ENCODE assay signal across 2 cellular contexts in the genomic region with DNA sequence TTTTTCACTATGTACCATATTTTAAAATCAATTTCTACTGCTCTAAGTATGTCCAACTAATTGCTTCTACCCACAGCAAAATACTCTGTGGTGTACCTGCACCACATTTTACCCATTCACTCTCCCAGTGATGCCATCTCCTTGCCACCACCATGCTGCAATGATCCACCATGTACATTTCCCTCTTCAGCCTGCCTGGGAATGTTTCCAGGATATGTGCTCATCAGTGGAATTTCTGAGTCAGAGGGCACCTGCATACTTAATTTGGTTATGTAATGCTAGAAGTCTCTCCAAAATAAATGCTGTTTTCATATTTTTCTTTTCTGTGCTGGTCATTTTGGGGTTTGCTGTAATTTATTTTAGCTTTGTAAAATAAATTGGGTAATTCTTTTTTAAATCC.
TF ChIP-seq lines count a peak whose summit lies in the region.

No MANE protein-coding gene starts in this region.

TF ChIP-seq in A549, 52 proteins besides CTCF, POLR2A, EP300 and RAD21 (continued from another document):
- TF ChIP-seq, protein P1, sequence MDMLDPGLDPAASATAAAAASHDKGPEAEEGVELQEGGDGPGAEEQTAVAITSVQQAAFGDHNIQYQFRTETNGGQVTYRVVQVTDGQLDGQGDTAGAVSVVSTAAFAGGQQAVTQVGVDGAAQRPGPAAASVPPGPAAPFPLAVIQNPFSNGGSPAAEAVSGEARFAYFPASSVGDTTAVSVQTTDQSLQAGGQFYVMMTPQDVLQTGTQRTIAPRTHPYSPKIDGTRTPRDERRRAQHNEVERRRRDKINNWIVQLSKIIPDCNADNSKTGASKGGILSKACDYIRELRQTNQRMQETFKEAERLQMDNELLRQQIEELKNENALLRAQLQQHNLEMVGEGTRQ (IDR thresholded peaks at IDR 0.05) = no peak
- TF ChIP-seq BHLHE40 (IDR thresholded peaks at IDR 0.05; ENCODE audit: low read depth, low read length) = no peak
- TF ChIP-seq HOXA7 (CRISPR knock-in tag; IDR thresholded peaks at IDR 0.05) = no peak
- TF ChIP-seq KDM1A (IDR thresholded peaks at IDR 0.05; ENCODE audit: low read depth) = no peak
- no peak for TF ChIP-seq RNF2 (IDR thresholded peaks at IDR 0.05; ENCODE audit: borderline replicate concordance, low read depth)
- TF ChIP-seq, protein P2, sequence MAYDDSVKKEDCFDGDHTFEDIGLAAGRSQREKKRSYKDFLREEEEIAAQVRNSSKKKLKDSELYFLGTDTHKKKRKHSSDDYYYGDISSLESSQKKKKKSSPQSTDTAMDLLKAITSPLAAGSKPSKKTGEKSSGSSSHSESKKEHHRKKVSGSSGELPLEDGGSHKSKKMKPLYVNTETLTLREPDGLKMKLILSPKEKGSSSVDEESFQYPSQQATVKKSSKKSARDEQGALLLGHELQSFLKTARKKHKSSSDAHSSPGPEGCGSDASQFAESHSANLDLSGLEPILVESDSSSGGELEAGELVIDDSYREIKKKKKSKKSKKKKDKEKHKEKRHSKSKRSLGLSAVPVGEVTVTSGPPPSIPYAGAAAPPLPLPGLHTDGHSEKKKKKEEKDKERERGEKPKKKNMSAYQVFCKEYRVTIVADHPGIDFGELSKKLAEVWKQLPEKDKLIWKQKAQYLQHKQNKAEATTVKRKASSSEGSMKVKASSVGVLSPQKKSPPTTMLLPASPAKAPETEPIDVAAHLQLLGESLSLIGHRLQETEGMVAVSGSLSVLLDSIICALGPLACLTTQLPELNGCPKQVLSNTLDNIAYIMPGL (CRISPR knock-in tag; IDR thresholded peaks at IDR 0.05; ENCODE audit: borderline replicate concordance) = no peak
- TF ChIP-seq FOSB (CRISPR knock-in tag; IDR thresholded peaks at IDR 0.05) = no peak
- TF ChIP-seq CHD4 (IDR thresholded peaks at IDR 0.05; ENCODE audit: borderline replicate concordance) = no peak
- TF ChIP-seq BCL3 (IDR thresholded peaks at IDR 0.05) = no peak
- TF ChIP-seq RARB (CRISPR knock-in tag; IDR thresholded peaks at IDR 0.05) = no peak
- TF ChIP-seq SMC3 (IDR thresholded peaks at IDR 0.05) = no peak
- no peak for TF ChIP-seq HDAC2 (IDR thresholded peaks at IDR 0.05)
- no peak for TF ChIP-seq CBX8 (IDR thresholded peaks at IDR 0.05)
- TF ChIP-seq JUNB (IDR thresholded peaks at IDR 0.05) = no peak
- no peak for TF ChIP-seq MAZ (IDR thresholded peaks at IDR 0.05; ENCODE audit: borderline replicate concordance, low read depth, low read length)

TF ChIP-seq in HEK293, 187 proteins besides CTCF, POLR2A, EP300 and RAD21 (continued from another document and continues in another):
- TF ChIP-seq ZNF398 (tag by site-specific recombination; IDR thresholded peaks at IDR 0.05) = no peak
- no peak for TF ChIP-seq PRDM2 (tag by site-specific recombination; IDR thresholded peaks at IDR 0.05; ENCODE audit: borderline replicate concordance)
- no peak for TF ChIP-seq ZNF777 (tag by site-specific recombination; IDR thresholded peaks at IDR 0.05; ENCODE audit: borderline replicate concordance)
- no peak for TF ChIP-seq ZNF621 (tag by site-specific recombination; IDR thresholded peaks at IDR 0.05)
- 0 out of 2 replicates have a peak, but pooled peaks have one; percentile 26 for TF ChIP-seq ZNF366 (tag by site-specific recombination; conservative IDR thresholded peaks at IDR 0.05)
- TF ChIP-seq, protein P3, sequence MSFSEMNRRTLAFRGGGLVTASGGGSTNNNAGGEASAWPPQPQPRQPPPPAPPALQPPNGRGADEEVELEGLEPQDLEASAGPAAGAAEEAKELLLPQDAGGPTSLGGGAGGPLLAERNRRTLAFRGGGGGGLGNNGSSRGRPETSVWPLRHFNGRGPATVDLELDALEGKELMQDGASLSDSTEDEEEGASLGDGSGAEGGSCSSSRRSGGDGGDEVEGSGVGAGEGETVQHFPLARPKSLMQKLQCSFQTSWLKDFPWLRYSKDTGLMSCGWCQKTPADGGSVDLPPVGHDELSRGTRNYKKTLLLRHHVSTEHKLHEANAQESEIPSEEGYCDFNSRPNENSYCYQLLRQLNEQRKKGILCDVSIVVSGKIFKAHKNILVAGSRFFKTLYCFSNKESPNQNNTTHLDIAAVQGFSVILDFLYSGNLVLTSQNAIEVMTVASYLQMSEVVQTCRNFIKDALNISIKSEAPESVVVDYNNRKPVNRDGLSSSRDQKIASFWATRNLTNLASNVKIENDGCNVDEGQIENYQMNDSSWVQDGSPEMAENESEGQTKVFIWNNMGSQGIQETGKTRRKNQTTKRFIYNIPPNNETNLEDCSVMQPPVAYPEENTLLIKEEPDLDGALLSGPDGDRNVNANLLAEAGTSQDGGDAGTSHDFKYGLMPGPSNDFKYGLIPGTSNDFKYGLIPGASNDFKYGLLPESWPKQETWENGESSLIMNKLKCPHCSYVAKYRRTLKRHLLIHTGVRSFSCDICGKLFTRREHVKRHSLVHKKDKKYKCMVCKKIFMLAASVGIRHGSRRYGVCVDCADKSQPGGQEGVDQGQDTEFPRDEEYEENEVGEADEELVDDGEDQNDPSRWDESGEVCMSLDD (tag by site-specific recombination; IDR thresholded peaks at IDR 0.05) = no peak
- TF ChIP-seq, protein P4, sequence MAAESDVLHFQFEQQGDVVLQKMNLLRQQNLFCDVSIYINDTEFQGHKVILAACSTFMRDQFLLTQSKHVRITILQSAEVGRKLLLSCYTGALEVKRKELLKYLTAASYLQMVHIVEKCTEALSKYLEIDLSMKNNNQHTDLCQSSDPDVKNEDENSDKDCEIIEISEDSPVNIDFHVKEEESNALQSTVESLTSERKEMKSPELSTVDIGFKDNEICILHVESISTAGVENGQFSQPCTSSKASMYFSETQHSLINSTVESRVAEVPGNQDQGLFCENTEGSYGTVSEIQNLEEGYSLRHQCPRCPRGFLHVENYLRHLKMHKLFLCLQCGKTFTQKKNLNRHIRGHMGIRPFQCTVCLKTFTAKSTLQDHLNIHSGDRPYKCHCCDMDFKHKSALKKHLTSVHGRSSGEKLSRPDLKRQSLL (tag by site-specific recombination; IDR thresholded peaks at IDR 0.05) = no peak
- TF ChIP-seq ZNF155 (tag by site-specific recombination; IDR thresholded peaks at IDR 0.05) = no peak
- TF ChIP-seq ZNF626 (tag by site-specific recombination; IDR thresholded peaks at IDR 0.05) = no peak
- TF ChIP-seq, protein P5, sequence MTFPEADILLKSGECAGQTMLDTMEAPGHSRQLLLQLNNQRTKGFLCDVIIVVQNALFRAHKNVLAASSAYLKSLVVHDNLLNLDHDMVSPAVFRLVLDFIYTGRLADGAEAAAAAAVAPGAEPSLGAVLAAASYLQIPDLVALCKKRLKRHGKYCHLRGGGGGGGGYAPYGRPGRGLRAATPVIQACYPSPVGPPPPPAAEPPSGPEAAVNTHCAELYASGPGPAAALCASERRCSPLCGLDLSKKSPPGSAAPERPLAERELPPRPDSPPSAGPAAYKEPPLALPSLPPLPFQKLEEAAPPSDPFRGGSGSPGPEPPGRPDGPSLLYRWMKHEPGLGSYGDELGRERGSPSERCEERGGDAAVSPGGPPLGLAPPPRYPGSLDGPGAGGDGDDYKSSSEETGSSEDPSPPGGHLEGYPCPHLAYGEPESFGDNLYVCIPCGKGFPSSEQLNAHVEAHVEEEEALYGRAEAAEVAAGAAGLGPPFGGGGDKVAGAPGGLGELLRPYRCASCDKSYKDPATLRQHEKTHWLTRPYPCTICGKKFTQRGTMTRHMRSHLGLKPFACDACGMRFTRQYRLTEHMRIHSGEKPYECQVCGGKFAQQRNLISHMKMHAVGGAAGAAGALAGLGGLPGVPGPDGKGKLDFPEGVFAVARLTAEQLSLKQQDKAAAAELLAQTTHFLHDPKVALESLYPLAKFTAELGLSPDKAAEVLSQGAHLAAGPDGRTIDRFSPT (tag by site-specific recombination; IDR thresholded peaks at IDR 0.05) = 0 out of 2 replicates have a peak, but pooled peaks have one; percentile 37
- no peak for TF ChIP-seq SP2 (tag by site-specific recombination; IDR thresholded peaks at IDR 0.05)
- no peak for TF ChIP-seq ZSCAN23 (tag by site-specific recombination; IDR thresholded peaks at IDR 0.05)
- peak; percentile 64; the same call in 1 of the 2 replicates for TF ChIP-seq ZNF184 (tag by site-specific recombination; IDR thresholded peaks at IDR 0.05)
- no peak for TF ChIP-seq KLF8 (tag by site-specific recombination; IDR thresholded peaks at IDR 0.05)
- no peak for TF ChIP-seq ZFP69B (tag by site-specific recombination; IDR thresholded peaks at IDR 0.05)
- no peak for TF ChIP-seq ZBTB44 (tag by site-specific recombination; IDR thresholded peaks at IDR 0.05)
- TF ChIP-seq ZNF544 (tag by site-specific recombination; IDR thresholded peaks at IDR 0.05) = no peak
- no peak for TF ChIP-seq RBAK (tag by site-specific recombination; IDR thresholded peaks at IDR 0.05)
- TF ChIP-seq ZNF645 (tag by site-specific recombination; IDR thresholded peaks at IDR 0.05) = no peak
- TF ChIP-seq ZNF629 (tag by site-specific recombination; IDR thresholded peaks at IDR 0.05) = peak; percentile 28; the same call in 1 of the 2 replicates
- no peak for TF ChIP-seq ZNF596 (tag by site-specific recombination; IDR thresholded peaks at IDR 0.05)
- no peak for TF ChIP-seq FEZF1 (tag by site-specific recombination; IDR thresholded peaks at IDR 0.05)
- no peak for TF ChIP-seq SALL2 (tag by site-specific recombination; IDR thresholded peaks at IDR 0.05; ENCODE audit: borderline replicate concordance)
- TF ChIP-seq ZFP37 (tag by site-specific recombination; IDR thresholded peaks at IDR 0.05) = 0 out of 2 replicates have a peak, but pooled peaks have one; percentile 40
- no peak for TF ChIP-seq SETDB1 (IDR thresholded peaks at IDR 0.05; ENCODE audit: insufficient read length, low read length)
